22 cellular contexts compared by ENCODE assay signal in genomic region chr5:74951855-74952254, GRCh38.
"Had no signal": no experiment of that assay in that cellular context is flagged by ENCODE, and none has a peak within 500 bp of the region (broad histone marks: within the 10 kb centered on the region; RNA-seq: fewer than 3 reads in every experiment).

No MANE protein-coding gene starts in this region.

- H3K36me3 ChIP-seq: breast epithelium, heart left ventricle, neural progenitor cell, thoracic aorta, upper lobe of right lung had no signal

- H3K9me3 ChIP-seq: breast epithelium, thoracic aorta, upper lobe of right lung had no signal

- H3K4me2 ChIP-seq: neural progenitor cell had no signal

- H3K4me3 ChIP-seq: breast epithelium, heart left ventricle, neural progenitor cell, thoracic aorta, upper lobe of right lung had no signal

- DNase-seq: activated CD4-positive, alpha-beta T cell treated with anti-CD3 and anti-CD28 coated beads for 36 hours; activated CD4-positive, CD25-positive, alpha-beta regulatory T cell; activated naive CD4-positive, alpha-beta T cell; activated naive CD8-positive, alpha-beta T cell treated with anti-CD3 and anti-CD28 coated beads, Interleukin-2, amount 10 ng/mL, durations not matched to agents 7 days and 5 days; activated T-cell treated with anti-CD3 and anti-CD28 coated beads for 4 hours; activated T-cell treated with anti-CD3 and anti-CD28 coated beads, Interleukin-2, amount 50 U/mL, for 72 hours; amniotic stem cell; central memory CD4-positive, alpha-beta T cell; heart left ventricle; left ventricle myocardium superior; naive thymus-derived CD4-positive, alpha-beta T cell; occipital lobe; posterior cingulate gyrus; right cardiac atrium; stimulated activated CD4-positive, alpha-beta T cell treated with anti-CD3 and anti-CD28 coated beads, Interleukin-2, amount 100 ng/mL, for 48 hours; stimulated activated naive CD8-positive, alpha-beta T cell treated with anti-CD3 and anti-CD28 coated beads, Interleukin-15, Interleukin-2, amounts not matched to agents 100 U/mL and 50 U/mL, for 24 hours; T-helper 1 cell; upper lobe of right lung had no signal

- H3K27ac ChIP-seq: breast epithelium, heart left ventricle, neural progenitor cell, thoracic aorta, upper lobe of right lung had no signal

- H3K9ac ChIP-seq: neural progenitor cell had no signal

- ATAC-seq: activated CD4-positive, alpha-beta T cell treated with anti-CD3 and anti-CD28 coated beads for 36 hours; activated T-cell treated with anti-CD3 and anti-CD28 coated beads, Interleukin-2, amount 50 U/mL, for 72 hours; heart left ventricle; left ventricle myocardium superior; naive thymus-derived CD4-positive, alpha-beta T cell; right cardiac atrium; stimulated activated naive CD8-positive, alpha-beta T cell treated with anti-CD3 and anti-CD28 coated beads, Interleukin-15, Interleukin-2, amounts not matched to agents 100 U/mL and 50 U/mL, for 24 hours; upper lobe of right lung had no signal

- FAIRE-seq: endothelial cell of umbilical vein had no signal

- H3K27me3 ChIP-seq: breast epithelium, heart left ventricle, neural progenitor cell, upper lobe of right lung had no signal

- H3K4me1 ChIP-seq: breast epithelium, heart left ventricle, neural progenitor cell had no signal

- H2AFZ ChIP-seq: neural progenitor cell had no signal
